ENCODE assay signal across 1 cellular context in genomic region chr9:124282442-124283231, GRCh38.
A peak's percentile ranks its signal among the peaks of the same experiment; 100 is the strongest.
TF ChIP-seq lines count a peak whose summit lies in the region.

No MANE protein-coding gene starts in this region.

TF ChIP-seq in HepG2, 621 proteins besides CTCF, POLR2A, EP300 and RAD21 (continued from another document and continues in another):
- TF ChIP-seq TRAFD1 (CRISPR knock-in tag; IDR thresholded peaks at IDR 0.05; ENCODE audit: borderline replicate concordance) (no peak), ZMYM3 (CRISPR knock-in tag; IDR thresholded peaks at IDR 0.05) (peak; percentile 22; the same call in 1 of the 2 replicates), ZKSCAN5 (CRISPR knock-in tag; IDR thresholded peaks at IDR 0.05) (no peak), ZNF558 (CRISPR knock-in tag; IDR thresholded peaks at IDR 0.05; ENCODE audit: borderline replicate concordance) (peak; percentile 76; the same call in 1 of the 2 replicates), ZKSCAN8 (CRISPR knock-in tag; IDR thresholded peaks at IDR 0.05; ENCODE audit: borderline replicate concordance) (0 out of 2 replicates have a peak, but pooled peaks have one; percentile 23), ZNF841 (CRISPR knock-in tag; IDR thresholded peaks at IDR 0.05; ENCODE audit: borderline replicate concordance) (no peak), KDM1A (CRISPR knock-in tag; IDR thresholded peaks at IDR 0.05) (no peak), ZNF574 (CRISPR knock-in tag; IDR thresholded peaks at IDR 0.05) (peak; percentile 36; the same call in 1 of the 2 replicates), ATF7-NPFF (CRISPR knock-in tag; IDR thresholded peaks at IDR 0.05; ENCODE audit: low read depth) (no peak), CENPT (CRISPR knock-in tag; IDR thresholded peaks at IDR 0.05; ENCODE audit: low read depth) (no peak), ZNF124 (CRISPR knock-in tag; IDR thresholded peaks at IDR 0.05) (0 out of 2 replicates have a peak, but pooled peaks have one; percentile 44), MLLT10 (CRISPR knock-in tag; IDR thresholded peaks at IDR 0.05) (no peak), ZNF530 (CRISPR knock-in tag; IDR thresholded peaks at IDR 0.05; ENCODE audit: low read depth) (no peak), KLF11 (CRISPR knock-in tag; IDR thresholded peaks at IDR 0.05) (no peak), ZNF776 (CRISPR knock-in tag; IDR thresholded peaks at IDR 0.05) (no peak), ZNF225 (CRISPR knock-in tag; IDR thresholded peaks at IDR 0.05) (no peak), LCORL (IDR thresholded peaks at IDR 0.05) (no peak), LCORL (CRISPR knock-in tag; IDR thresholded peaks at IDR 0.05) (peak; percentile 94), ZSCAN12 (CRISPR knock-in tag; IDR thresholded peaks at IDR 0.05) (no peak), FOXP4 (CRISPR knock-in tag; IDR thresholded peaks at IDR 0.05) (peak; percentile 38; the same call in 1 of the 2 replicates), ZFX (CRISPR knock-in tag; IDR thresholded peaks at IDR 0.05; ENCODE audit: low read depth) (peak; percentile 61; the same call in 1 of the 2 replicates), HOMEZ (CRISPR knock-in tag; IDR thresholded peaks at IDR 0.05; ENCODE audit: low read depth) (0 out of 2 replicates have a peak, but pooled peaks have one; percentile 42), ZNF24 (IDR thresholded peaks at IDR 0.05) (no peak), ELK4 (CRISPR knock-in tag; IDR thresholded peaks at IDR 0.05; ENCODE audit: borderline replicate concordance) (no peak), NKX3-1 (CRISPR knock-in tag; IDR thresholded peaks at IDR 0.05) (no peak), JUND (CRISPR knock-in tag; IDR thresholded peaks at IDR 0.05) (no peak), ZHX1 (CRISPR knock-in tag; IDR thresholded peaks at IDR 0.05; ENCODE audit: low read depth) (no peak), POLR2AphosphoS5 (IDR thresholded peaks at IDR 0.05; ENCODE audit: low read depth, low read length) (no peak), ZNF691 (CRISPR knock-in tag; IDR thresholded peaks at IDR 0.05; ENCODE audit: borderline replicate concordance, low read depth) (no peak), ZNF407 (CRISPR knock-in tag; IDR thresholded peaks at IDR 0.05; ENCODE audit: not compliant biosample characterization) (no peak), ELF1 (CRISPR knock-in tag; IDR thresholded peaks at IDR 0.05) (no peak; the same call in 1 of the 2 replicates), KDM4B (CRISPR knock-in tag; IDR thresholded peaks at IDR 0.05) (no peak), MXD4 (CRISPR knock-in tag; IDR thresholded peaks at IDR 0.05) (no peak), ZNF770 (CRISPR knock-in tag; IDR thresholded peaks at IDR 0.05) (peak; percentile 62), MZF1 (CRISPR knock-in tag; IDR thresholded peaks at IDR 0.05; ENCODE audit: borderline replicate concordance) (0 out of 2 replicates have a peak, but pooled peaks have one; percentile 55)
